8 cellular contexts compared by ENCODE assay signal in genomic region chr19:48445256-48445605, GRCh38. TPM values are rescaled to one million over a fixed set of nuclear protein-coding genes. Genes with fewer than 3 reads are reported as not detected.
A peak's percentile ranks its signal among the peaks of the same experiment; 100 is the strongest.
DNase-seq lines count a peak whose midpoint lies in the region; ATAC-seq and TF ChIP-seq lines count a peak whose summit lies in the region.

No MANE protein-coding gene starts in this region.

- peak overlapping the region; percentile 75 for H3K27ac ChIP-seq in epithelial cell of prostate

- H3K4me3 Mint-ChIP-seq in activated CD4-positive, alpha-beta T cell treated with anti-CD3 and anti-CD28 coated beads, Interleukin-2, amount 10 ng/mL, durations not matched to agents 7 days and 5 days, result peak overlapping the region; percentile 88

- peak overlapping the region; percentile 96 for H3K4me3 ChIP-seq in mucosa of stomach (ENCODE audit: low read length)

- peaks cover 30% of the 10 kb centered on the region for H3K36me3 Mint-ChIP-seq in activated CD4-positive, alpha-beta T cell treated with anti-CD3 and anti-CD28 coated beads, Interleukin-2, amount 10 ng/mL, durations not matched to agents 7 days and 5 days (ENCODE audit: low read depth)

- H3K4me1 ChIP-seq in mucosa of stomach (ENCODE audit: control insufficient read depth, insufficient read depth, low read length), result peaks cover 22% of the 10 kb centered on the region

- peaks cover 29% of the 10 kb centered on the region for H3K27me3 ChIP-seq in mucosa of stomach (ENCODE audit: control insufficient read depth, insufficient read depth, low read length)

- H3K27ac Mint-ChIP-seq in activated CD4-positive, alpha-beta T cell treated with anti-CD3 and anti-CD28 coated beads, Interleukin-2, amount 10 ng/mL, durations not matched to agents 7 days and 5 days, result peak overlapping the region; percentile 96

- DNase-seq in activated CD4-positive, alpha-beta T cell treated with anti-CD3 and anti-CD28 coated beads, Interleukin-2, amount 10 ng/mL, durations not matched to agents 7 days and 5 days, result peak; percentile 17
- no peak for DNase-seq in activated CD4-positive, alpha-beta T cell treated with anti-CD3 and anti-CD28 coated beads for 4 hours
- DNase-seq in HEK293T (ENCODE audit: extremely low spot score) (peak; percentile 63), NCI-H1417 (lab: John Stamatoyannopoulos, UW) (peak in 2 of 3 experiments; percentile 89 to 96), UCSD-AML1 (lab: John Stamatoyannopoulos, UW; ENCODE audit: unreplicated experiment) (peak; percentile 53), epithelial cell of prostate (ENCODE audit: low read depth, low spot score) (peak; percentile 57)

- CTCF ChIA-PET in activated CD4-positive, alpha-beta T cell treated with anti-CD3 and anti-CD28 coated beads, Interleukin-2, amount 10 ng/mL, durations not matched to agents 7 days and 5 days (lab: Charles Lee), result interaction anchor here (1.0 kb wide), 1 partner anchor 164 kb away, joined by 3 read pairs; no protein-coding TSS in a partner anchor
- CTCF ChIA-PET in HEK293T (lab: Yijun Ruan, JAX), result interaction anchor here (2.5 kb wide), 1 partner anchor 54 kb away, joined by 6 read pairs; the partner anchor contains the start of gene KDELR1

- no peak for ATAC-seq in HG03354 (IDR thresholded peaks at IDR 0.05; ENCODE audit: poor library complexity, severe bottlenecking, unreplicated experiment)

- H3K9me3 Mint-ChIP-seq in activated CD4-positive, alpha-beta T cell treated with anti-CD3 and anti-CD28 coated beads, Interleukin-2, amount 10 ng/mL, durations not matched to agents 7 days and 5 days, result no peaks in the 10 kb centered on the region

- peaks cover 27% of the 10 kb centered on the region for H3K27me3 Mint-ChIP-seq in activated CD4-positive, alpha-beta T cell treated with anti-CD3 and anti-CD28 coated beads, Interleukin-2, amount 10 ng/mL, durations not matched to agents 7 days and 5 days

- peak overlapping the region; percentile 83 for H3K9ac ChIP-seq in mucosa of stomach (ENCODE audit: low read length)

- H3K4me1 Mint-ChIP-seq in activated CD4-positive, alpha-beta T cell treated with anti-CD3 and anti-CD28 coated beads, Interleukin-2, amount 10 ng/mL, durations not matched to agents 7 days and 5 days, result peaks cover 34% of the 10 kb centered on the region

- peaks cover 2% of the 10 kb centered on the region for H3K36me3 ChIP-seq in mucosa of stomach (ENCODE audit: control insufficient read depth, insufficient read depth, low read length)

- POLR2A ChIA-PET in activated CD4-positive, alpha-beta T cell treated with anti-CD3 and anti-CD28 coated beads, Interleukin-2, amount 10 ng/mL, durations not matched to agents 7 days and 5 days (lab: Charles Lee), result no interaction called here
- POLR2A ChIA-PET in HEK293T (lab: Yijun Ruan, JAX), result interaction anchor here (0.8 to 2.5 kb wide), 11 partner anchors 8 to 82 kb away, joined by 3 to 17 read pairs (median 3); partner anchors contain the start of genes GRIN2D, SYNGR4 and TMEM143

- H3K9me3 ChIP-seq in mucosa of stomach (ENCODE audit: control insufficient read depth, low read length), result no peaks in the 10 kb centered on the region

TF ChIP-seq in HEK293T, 16 proteins besides CTCF, POLR2A, EP300 and RAD21:
- no peak for TF ChIP-seq FOXM1 (IDR thresholded peaks at IDR 0.05; ENCODE audit: borderline replicate concordance)
- no peak for TF ChIP-seq SP1 (IDR thresholded peaks at IDR 0.05)
- TF ChIP-seq ELF4 (IDR thresholded peaks at IDR 0.05), result no peak
- TF ChIP-seq FOXK2 (IDR thresholded peaks at IDR 0.05), result no peak
- no peak for TF ChIP-seq ARNT (IDR thresholded peaks at IDR 0.05)
- no peak for TF ChIP-seq SUZ12 (IDR thresholded peaks at IDR 0.05)
- TF ChIP-seq LEF1 (IDR thresholded peaks at IDR 0.05; ENCODE audit: borderline replicate concordance), result no peak
- TF ChIP-seq FOXA1 (IDR thresholded peaks at IDR 0.05), result no peak
- TF ChIP-seq TARDBP (IDR thresholded peaks at IDR 0.05), result no peak
- no peak for TF ChIP-seq CTBP1 (IDR thresholded peaks at IDR 0.05; ENCODE audit: borderline replicate concordance)
- TF ChIP-seq NFRKB (IDR thresholded peaks at IDR 0.05), result no peak
- TF ChIP-seq PKNOX1 (IDR thresholded peaks at IDR 0.05), result no peak
- no peak for TF ChIP-seq L3MBTL2 (conservative IDR thresholded peaks at IDR 0.05)
- no peak for TF ChIP-seq BHLHE40 (IDR thresholded peaks at IDR 0.05; ENCODE audit: borderline replicate concordance)
- no peak for TF ChIP-seq ZNF384 (IDR thresholded peaks at IDR 0.05)
- no peak for TF ChIP-seq HDGF (IDR thresholded peaks at IDR 0.05; ENCODE audit: borderline replicate concordance)
TF ChIP-seq in HEK293T: peak in this region for 0.

RNA-seq across cellular contexts. Expression of gene GRWD1, which starts 0.6 kb away (rescaled TPM):
- 10 to 100 TPM; 31.0 to 35.2 TPM for total RNA-seq in activated CD4-positive, alpha-beta T cell treated with anti-CD3 and anti-CD28 coated beads, Interleukin-2, amount 10 ng/mL, durations not matched to agents 7 days and 5 days

RNA-seq across cellular contexts. Expression of gene KCNJ14, which starts 10.1 kb away (rescaled TPM):
- 1 to 10 TPM in 1 of 2 experiments, under 1 TPM in 1; 0.87 to 1.0 TPM for total RNA-seq in activated CD4-positive, alpha-beta T cell treated with anti-CD3 and anti-CD28 coated beads, Interleukin-2, amount 10 ng/mL, durations not matched to agents 7 days and 5 days

RNA-seq across cellular contexts. Expression of gene CYTH2, which starts 23.9 kb away (rescaled TPM):
- 10 to 100 TPM; 43.2 to 50.7 TPM for total RNA-seq in activated CD4-positive, alpha-beta T cell treated with anti-CD3 and anti-CD28 coated beads, Interleukin-2, amount 10 ng/mL, durations not matched to agents 7 days and 5 days

RNA-seq across cellular contexts. Expression of gene GRIN2D, which starts 51.8 kb away (rescaled TPM):
- total RNA-seq in activated CD4-positive, alpha-beta T cell treated with anti-CD3 and anti-CD28 coated beads, Interleukin-2, amount 10 ng/mL, durations not matched to agents 7 days and 5 days, result under 1 TPM; 0.04 to 0.20 TPM

RNA-seq across cellular contexts. Expression of gene KDELR1, which starts 53.9 kb away (rescaled TPM):
- 10 to 100 TPM; 69.6 to 81.6 TPM for total RNA-seq in activated CD4-positive, alpha-beta T cell treated with anti-CD3 and anti-CD28 coated beads, Interleukin-2, amount 10 ng/mL, durations not matched to agents 7 days and 5 days

Comparison
In these comparisons a context has a peak if more than half of its experiments do, and no peak if none do; other contexts are left out.
1. DNase-seq: peak in activated CD4-positive, alpha-beta T cell treated with anti-CD3 and anti-CD28 coated beads, Interleukin-2, amount 10 ng/mL, durations not matched to agents 7 days and 5 days (single experiment), HEK293T (single experiment), NCI-H1417 (2 of 3), UCSD-AML1 (single experiment) and epithelial cell of prostate (single experiment); none in activated CD4-positive, alpha-beta T cell treated with anti-CD3 and anti-CD28 coated beads for 4 hours (0 of 2).